Comparison of ENCODE assay signal across 22 cellular contexts in the genomic region with DNA sequence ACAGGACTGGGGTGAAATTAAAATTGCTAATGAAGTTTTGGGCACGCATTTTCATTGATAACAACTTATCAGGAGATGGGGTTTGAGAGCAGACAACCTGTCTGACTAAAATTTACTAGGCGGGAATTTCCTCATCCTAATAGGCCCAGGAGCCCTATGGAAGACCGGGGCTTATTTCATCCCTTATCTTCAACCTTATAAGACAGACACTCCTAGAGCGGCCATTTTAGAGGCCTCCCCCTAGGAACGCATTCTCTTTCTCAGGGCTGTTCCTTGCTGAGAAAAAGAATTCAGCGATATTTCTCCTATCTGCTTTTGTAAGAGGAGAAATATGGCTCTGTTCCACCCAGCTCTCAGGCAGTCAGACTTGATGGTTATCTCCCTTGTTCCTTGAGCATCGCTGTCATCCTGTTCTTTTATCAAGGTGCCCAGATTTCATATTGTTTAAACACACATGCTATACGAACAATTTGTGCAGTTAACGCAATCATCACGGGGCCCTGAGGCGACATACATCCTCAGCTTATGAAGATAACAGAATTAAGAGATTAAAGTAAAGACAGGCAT. TPM values are rescaled to one million over a fixed set of nuclear protein-coding genes. Genes with fewer than 3 reads are reported as not detected.
"Had no signal": no experiment of that assay in that cellular context is flagged by ENCODE, and none has a peak within 500 bp of the region (broad histone marks: within the 10 kb centered on the region; RNA-seq: fewer than 3 reads in every experiment).

No MANE protein-coding gene starts in this region.

- H3K4me1 ChIP-seq: colonic mucosa, foreskin keratinocyte, heart left ventricle, spleen, tibial artery, upper lobe of right lung had no signal

- DNase-seq: colonic mucosa; dermis blood vessel endothelial cell; erythroblast; foreskin keratinocyte; heart left ventricle; hippocampal formation; kidney glomerular epithelial cell; mammary epithelial cell; mucosa of descending colon; naive thymus-derived CD8-positive, alpha-beta T cell; posterior cingulate gyrus; spleen; stimulated activated CD4-positive, alpha-beta T cell treated with anti-CD3 and anti-CD28 coated beads, Interleukin-15, amount 100 ng/mL, for 24 hours; stimulated activated CD4-positive, alpha-beta T cell treated with anti-CD3 and anti-CD28 coated beads, Interleukin-1b, Interleukin-23, amount 100 ng/mL, for 48 hours; stimulated activated CD4-positive, alpha-beta T cell treated with anti-CD3 and anti-CD28 coated beads, Interleukin-4, amount 100 ng/mL, for 24 hours; tibial artery; upper lobe of right lung had no signal

- H3K36me3 ChIP-seq: colonic mucosa, heart left ventricle, neutrophil, spleen, tibial artery, upper lobe of right lung had no signal

- FAIRE-seq: islet of Langerhans had no signal

- H3K4me3 ChIP-seq: colonic mucosa, heart left ventricle, mucosa of descending colon, spleen, tibial artery, upper lobe of right lung had no signal

- H3K27ac ChIP-seq: colonic mucosa, foreskin keratinocyte, heart left ventricle, neutrophil, spleen, tibial artery, upper lobe of right lung had no signal

- ATAC-seq: foreskin keratinocyte; heart left ventricle; mucosa of descending colon; naive thymus-derived CD8-positive, alpha-beta T cell; sciatic nerve; stimulated activated memory B cell treated with anti-CD40 and anti-IgM and Interleukin-4, amounts not matched to agents 10 μg/mL and 1 μg/mL and 100 μg/mL, for 72 hours; upper lobe of right lung had no signal

- H3K27me3 ChIP-seq: colonic mucosa, foreskin keratinocyte, heart left ventricle, neutrophil, tibial artery, upper lobe of right lung had no signal

- H3K4me3 Mint-ChIP-seq: naive thymus-derived CD8-positive, alpha-beta T cell; stimulated activated memory B cell treated with anti-CD40 and anti-IgM and Interleukin-4, amounts not matched to agents 10 μg/mL and 1 μg/mL and 100 μg/mL, for 72 hours; stimulated activated naive CD8-positive, alpha-beta T cell treated with anti-CD3 and anti-CD28 coated beads, Interleukin-15, Interleukin-2, amounts not matched to agents 100 ng/mL and 50 ng/mL, for 24 hours had no signal

- H3K4me1 Mint-ChIP-seq: naive thymus-derived CD8-positive, alpha-beta T cell; stimulated activated memory B cell treated with anti-CD40 and anti-IgM and Interleukin-4, amounts not matched to agents 10 μg/mL and 1 μg/mL and 100 μg/mL, for 72 hours had no signal

- H3K27me3 Mint-ChIP-seq: stimulated activated naive CD8-positive, alpha-beta T cell treated with anti-CD3 and anti-CD28 coated beads, Interleukin-15, Interleukin-2, amounts not matched to agents 100 ng/mL and 50 ng/mL, for 24 hours had no signal

- H3K9me3 ChIP-seq: colonic mucosa, upper lobe of right lung had no signal

- H3K27ac Mint-ChIP-seq: naive thymus-derived CD8-positive, alpha-beta T cell; stimulated activated memory B cell treated with anti-CD40 and anti-IgM and Interleukin-4, amounts not matched to agents 10 μg/mL and 1 μg/mL and 100 μg/mL, for 72 hours; stimulated activated naive CD8-positive, alpha-beta T cell treated with anti-CD3 and anti-CD28 coated beads, Interleukin-15, Interleukin-2, amounts not matched to agents 100 ng/mL and 50 ng/mL, for 24 hours had no signal

RNA-seq across cellular contexts. Expression of a gene that starts 39.3 kb away (rescaled TPM):
- polyA plus RNA-seq: naive thymus-derived CD8-positive, alpha-beta T cell had no signal
